1 cellular context compared by ENCODE assay signal in genomic region chr1:186531561-186532165, GRCh38.
TF ChIP-seq lines count a peak whose summit lies in the region.

No MANE protein-coding gene starts in this region.

TF ChIP-seq in SK-N-SH treated with all-trans-retinoic acid at 6 μM for 48 hours, 23 proteins besides CTCF, POLR2A, EP300 and RAD21 (continued from another document):
- no peak for TF ChIP-seq TCF4 (CRISPR knock-in tag; IDR thresholded peaks at IDR 0.05; ENCODE audit: borderline replicate concordance)
- no peak for TF ChIP-seq PPARA (CRISPR knock-in tag; IDR thresholded peaks at IDR 0.05; ENCODE audit: borderline replicate concordance)
- no peak for TF ChIP-seq ISL1 (CRISPR knock-in tag; IDR thresholded peaks at IDR 0.05)
- no peak for TF ChIP-seq ZFP3 (CRISPR knock-in tag; IDR thresholded peaks at IDR 0.05)
- no peak for TF ChIP-seq CREB5 (CRISPR knock-in tag; IDR thresholded peaks at IDR 0.05; ENCODE audit: low read depth)
